ENCODE assay signal across 9 cellular contexts in the genomic region with DNA sequence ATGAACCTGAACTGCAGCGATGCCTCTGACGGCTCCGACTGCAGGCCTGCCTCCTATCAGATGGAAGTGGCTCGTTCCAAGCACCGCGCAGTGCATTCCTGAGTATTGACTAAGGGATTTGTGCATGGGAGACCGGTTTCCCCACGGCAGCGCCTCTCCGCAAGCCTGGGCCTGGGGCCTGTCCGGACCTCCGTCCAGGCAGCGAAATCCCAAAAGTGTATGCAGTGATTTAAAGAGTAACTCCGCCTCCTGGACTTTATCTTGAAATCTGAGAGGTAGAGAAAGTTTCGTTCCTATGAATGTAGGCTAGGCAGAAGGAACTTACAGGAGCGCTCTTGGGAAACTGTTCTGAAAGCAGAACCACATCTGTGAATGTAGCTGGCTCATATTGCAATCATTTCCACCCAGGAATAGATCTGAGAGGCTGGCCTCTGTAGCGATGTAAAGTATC.
DNase-seq lines count a peak whose midpoint lies in the region; ATAC-seq and TF ChIP-seq lines count a peak whose summit lies in the region.
"Had no signal": no experiment of that assay in that cellular context is flagged by ENCODE, and none has a peak within 500 bp of the region (broad histone marks: within the 10 kb centered on the region; RNA-seq: fewer than 3 reads in every experiment).

No MANE protein-coding gene starts in this region.

- H3K9me2 ChIP-seq in MM.1S (replicated peaks; ENCODE audit: insufficient read depth, low read length), result no peaks in the 10 kb centered on the region

- H3K9ac ChIP-seq in MM.1S (ENCODE audit: low read length), result no peak overlapping the region

- H3K36me3 Mint-ChIP-seq in activated CD8-positive, alpha-beta memory T cell treated with anti-CD3 and anti-CD28 coated beads, Interleukin-2, amount 10 ng/mL, durations not matched to agents 7 days and 5 days, result no peaks in the 10 kb centered on the region
- no peaks in the 10 kb centered on the region for H3K36me3 Mint-ChIP-seq in stimulated activated effector memory CD8-positive, alpha-beta T cell treated with anti-CD3 and anti-CD28 coated beads, Interleukin-12 subunit alpha, Interleukin-12 subunit beta, amount 100 ng/mL, for 72 hours

- ATAC-seq in activated CD8-positive, alpha-beta memory T cell treated with anti-CD3 and anti-CD28 coated beads, Interleukin-2, amount 10 ng/mL, durations not matched to agents 7 days and 5 days, result no peak
- ATAC-seq in stimulated activated effector memory CD8-positive, alpha-beta T cell treated with anti-CD3 and anti-CD28 coated beads, Interleukin-12 subunit alpha, Interleukin-12 subunit beta, amount 100 ng/mL, for 72 hours, result no peak

- CTCF ChIA-PET in activated CD8-positive, alpha-beta memory T cell treated with anti-CD3 and anti-CD28 coated beads, Interleukin-2, amount 10 ng/mL, durations not matched to agents 7 days and 5 days (lab: Charles Lee), result no interaction called here

- DNase-seq in HS-27A (ENCODE audit: low read depth) (peak; percentile 52), choroid plexus epithelial cell (ENCODE audit: low read depth) (peak; percentile 92), lower leg skin (ENCODE audit: low spot score in 2 of 2) (peak; percentile 64 to 93), superior temporal gyrus (ENCODE audit: extremely low spot score) (peak; percentile 60), NCI-H2107 treated with DMSO at 0.1 percent for 48 hours (lab: John Stamatoyannopoulos, UW; ENCODE audit: unreplicated experiment) (no peak), MM.1S (no peak)
- no peak for DNase-seq in activated CD8-positive, alpha-beta memory T cell treated with anti-CD3 and anti-CD28 coated beads, Interleukin-2, amount 10 ng/mL, durations not matched to agents 7 days and 5 days
- DNase-seq in stimulated activated effector memory CD8-positive, alpha-beta T cell treated with anti-CD3 and anti-CD28 coated beads, Interleukin-12 subunit alpha, Interleukin-12 subunit beta, amount 100 ng/mL, for 72 hours (ENCODE audit: low spot score in 2 of 2), result no peak
- DNase-seq: NCI-H1105 had no signal

- no peak overlapping the region for H3K4me3 Mint-ChIP-seq in activated CD8-positive, alpha-beta memory T cell treated with anti-CD3 and anti-CD28 coated beads, Interleukin-2, amount 10 ng/mL, durations not matched to agents 7 days and 5 days
- no peak overlapping the region for H3K4me3 Mint-ChIP-seq in stimulated activated effector memory CD8-positive, alpha-beta T cell treated with anti-CD3 and anti-CD28 coated beads, Interleukin-12 subunit alpha, Interleukin-12 subunit beta, amount 100 ng/mL, for 72 hours

- H3K27me3 Mint-ChIP-seq in activated CD8-positive, alpha-beta memory T cell treated with anti-CD3 and anti-CD28 coated beads, Interleukin-2, amount 10 ng/mL, durations not matched to agents 7 days and 5 days, result peaks cover 18% of the 10 kb centered on the region

- intact Hi-C loops in lower leg skin (cut with DNase I; ENCODE audit: low total_unique reads), result no loop called here

- H3K4me2 ChIP-seq in MM.1S (ENCODE audit: low read depth, low read length), result no peak overlapping the region

- H3K27ac ChIP-seq in MM.1S (ENCODE audit: low read length), result no peak overlapping the region

- H3K4me1 Mint-ChIP-seq in activated CD8-positive, alpha-beta memory T cell treated with anti-CD3 and anti-CD28 coated beads, Interleukin-2, amount 10 ng/mL, durations not matched to agents 7 days and 5 days, result no peaks in the 10 kb centered on the region
- no peaks in the 10 kb centered on the region for H3K4me1 Mint-ChIP-seq in stimulated activated effector memory CD8-positive, alpha-beta T cell treated with anti-CD3 and anti-CD28 coated beads, Interleukin-12 subunit alpha, Interleukin-12 subunit beta, amount 100 ng/mL, for 72 hours

- no peaks in the 10 kb centered on the region for H3K9me3 Mint-ChIP-seq in activated CD8-positive, alpha-beta memory T cell treated with anti-CD3 and anti-CD28 coated beads, Interleukin-2, amount 10 ng/mL, durations not matched to agents 7 days and 5 days (ENCODE audit: low read depth)
- H3K9me3 Mint-ChIP-seq in stimulated activated effector memory CD8-positive, alpha-beta T cell treated with anti-CD3 and anti-CD28 coated beads, Interleukin-12 subunit alpha, Interleukin-12 subunit beta, amount 100 ng/mL, for 72 hours, result no peaks in the 10 kb centered on the region

- no peaks in the 10 kb centered on the region for H3K9me3 ChIP-seq in MM.1S (replicated peaks; ENCODE audit: insufficient read depth, low read length)

- H3K27ac Mint-ChIP-seq in activated CD8-positive, alpha-beta memory T cell treated with anti-CD3 and anti-CD28 coated beads, Interleukin-2, amount 10 ng/mL, durations not matched to agents 7 days and 5 days, result no peak overlapping the region
- H3K27ac Mint-ChIP-seq in stimulated activated effector memory CD8-positive, alpha-beta T cell treated with anti-CD3 and anti-CD28 coated beads, Interleukin-12 subunit alpha, Interleukin-12 subunit beta, amount 100 ng/mL, for 72 hours, result no peak overlapping the region

- no peak for TF ChIP-seq CTCF in choroid plexus epithelial cell (conservative IDR thresholded peaks at IDR 0.05; ENCODE audit: low read depth, low read length)
- TF ChIP-seq CTCF in lower leg skin (IDR thresholded peaks at IDR 0.05), result no peak
- no peak for TF ChIP-seq CTCF in MM.1S (IDR thresholded peaks at IDR 0.05; ENCODE audit: low read length)

- H3F3A ChIP-seq in MM.1S (ENCODE audit: insufficient read depth, low read length), result no peaks in the 10 kb centered on the region

- H3K4me1 ChIP-seq in MM.1S (ENCODE audit: low read length), result no peaks in the 10 kb centered on the region

- no peaks in the 10 kb centered on the region for H3K79me2 ChIP-seq in MM.1S (ENCODE audit: low read length)

- 29 to 30% methylated on average over 17 of the region's 17 CpGs for WGBS in lower leg skin, 2 donors

- no peak for TF ChIP-seq POLR2A in lower leg skin (IDR thresholded peaks at IDR 0.05)

- H2AFZ ChIP-seq in MM.1S (ENCODE audit: low read length), result no peak overlapping the region

- H3K27me3 ChIP-seq in MM.1S (replicated peaks; ENCODE audit: insufficient read depth, low read length), result no peaks in the 10 kb centered on the region

- H3K4me3 ChIP-seq in choroid plexus epithelial cell (ENCODE audit: low read depth, low read length) (peak overlapping the region; percentile 48), lower leg skin (ENCODE audit: low read depth, poor library complexity, severe bottlenecking) (no peak overlapping the region), MM.1S (ENCODE audit: low read length) (no peak overlapping the region)

- H4K20me1 ChIP-seq in MM.1S (ENCODE audit: insufficient read depth, low read length), result no peaks in the 10 kb centered on the region

- H3K36me3 ChIP-seq in MM.1S (replicated peaks; ENCODE audit: insufficient read depth, low read length), result no peaks in the 10 kb centered on the region

Comparison
In these comparisons a context has a peak if more than half of its experiments do, and no peak if none do; other contexts are left out.
1. DNase-seq: peak in HS-27A (single experiment), choroid plexus epithelial cell (single experiment), lower leg skin (2 of 2) and superior temporal gyrus (single experiment); none in activated CD8-positive, alpha-beta memory T cell treated with anti-CD3 and anti-CD28 coated beads, Interleukin-2, amount 10 ng/mL, durations not matched to agents 7 days and 5 days (single experiment), NCI-H2107 treated with DMSO at 0.1 percent for 48 hours (single experiment), MM.1S (single experiment) and stimulated activated effector memory CD8-positive, alpha-beta T cell treated with anti-CD3 and anti-CD28 coated beads, Interleukin-12 subunit alpha, Interleukin-12 subunit beta, amount 100 ng/mL, for 72 hours (0 of 2).